8 cellular contexts compared by ENCODE assay signal in the genomic region with DNA sequence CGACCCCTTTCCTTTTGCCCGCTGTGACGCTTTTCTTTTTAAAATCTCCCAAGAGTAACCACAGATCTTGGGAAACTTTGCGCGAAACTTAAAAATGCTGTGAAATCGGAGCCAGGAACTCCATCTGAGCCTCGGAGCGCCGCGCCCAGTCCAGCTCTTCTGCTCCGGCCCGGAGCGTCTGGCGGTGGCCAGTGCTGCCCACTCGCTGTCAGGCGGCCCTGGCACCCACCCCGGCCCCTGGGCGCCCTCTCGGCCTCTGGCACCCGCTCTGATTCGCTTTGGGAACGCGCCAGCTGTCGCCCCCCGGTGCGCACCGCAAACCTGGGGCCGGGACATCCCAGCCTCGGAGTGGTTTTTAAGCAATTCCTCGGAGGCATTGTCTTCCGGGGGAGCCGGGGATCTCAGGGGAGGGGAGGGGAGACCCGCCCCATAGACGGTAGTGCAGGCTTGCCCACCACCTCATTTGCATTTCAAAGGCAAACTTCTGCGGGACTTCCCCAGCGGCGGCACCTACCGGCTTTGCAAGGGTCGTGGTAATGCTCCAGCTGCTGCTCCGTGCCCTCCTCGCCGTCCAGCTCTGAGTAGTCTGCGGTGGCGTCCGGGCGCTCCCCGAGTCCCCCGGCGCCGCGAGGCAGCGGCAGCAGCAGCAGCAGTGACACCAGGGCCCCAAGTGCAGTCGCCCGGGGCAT. TPM values are rescaled to one million over a fixed set of nuclear protein-coding genes. Genes with fewer than 3 reads are reported as not detected.
DNase-seq lines count a peak whose midpoint lies in the region; ATAC-seq and TF ChIP-seq lines count a peak whose summit lies in the region.

No MANE protein-coding gene starts in this region.

- H3K9me3 Mint-ChIP-seq in activated CD4-positive, alpha-beta memory T cell treated with anti-CD3 and anti-CD28 coated beads, Interleukin-2, amount 10 ng/mL, durations not matched to agents 7 days and 5 days, result no peaks in the 10 kb centered on the region

- peak; percentile 36 for DNase-seq in activated CD8-positive, alpha-beta memory T cell treated with anti-CD3 and anti-CD28 coated beads, Interleukin-2, amount 50 U/mL, for 4 hours
- DNase-seq in activated CD8-positive, alpha-beta memory T cell treated with anti-CD3 and anti-CD28 coated beads, Interleukin-2, amount 50 U/mL, for 48 hours, result no peak
- no peak for DNase-seq in activated CD4-positive, alpha-beta memory T cell treated with anti-CD3 and anti-CD28 coated beads, Interleukin-2, amount 10 ng/mL, durations not matched to agents 7 days and 5 days
- peak; percentile 22 for DNase-seq in fibroblast of pulmonary artery (ENCODE audit: low read depth)
- DNase-seq in omental fat pad (ENCODE audit: low spot score), result no peak
- DNase-seq in KBM-7, result no peak

- H3K36me3 Mint-ChIP-seq in activated CD4-positive, alpha-beta memory T cell treated with anti-CD3 and anti-CD28 coated beads, Interleukin-2, amount 10 ng/mL, durations not matched to agents 7 days and 5 days (ENCODE audit: low read depth), result no peaks in the 10 kb centered on the region

- no peak for TF ChIP-seq CTCF in fibroblast of pulmonary artery (IDR thresholded peaks at IDR 0.05; ENCODE audit: low read length, missing control alignments)
- no peak for TF ChIP-seq CTCF in omental fat pad (IDR thresholded peaks at IDR 0.05)

- CTCF ChIA-PET in activated CD4-positive, alpha-beta memory T cell treated with anti-CD3 and anti-CD28 coated beads, Interleukin-2, amount 10 ng/mL, durations not matched to agents 7 days and 5 days (lab: Charles Lee), result interaction anchor here (1.0 to 2.9 kb wide), 13 partner anchors 9 to 525 kb away, joined by 3 to 13 read pairs (median 4); no protein-coding TSS in a partner anchor

- in situ Hi-C loops in KBM-7 (cut with MboI; ENCODE audit: low pct_unique_long_range_greater_than_20kb, low sequenced_read_pairs), result no loop called here

- peak overlapping the region; percentile 53 for H3K4me3 ChIP-seq in fibroblast of pulmonary artery (replicated peaks; ENCODE audit: low read depth, low read length)

- peaks cover 46% of the 10 kb centered on the region for H3K27me3 Mint-ChIP-seq in activated CD4-positive, alpha-beta memory T cell treated with anti-CD3 and anti-CD28 coated beads, Interleukin-2, amount 10 ng/mL, durations not matched to agents 7 days and 5 days

- H3K4me3 Mint-ChIP-seq in activated CD4-positive, alpha-beta memory T cell treated with anti-CD3 and anti-CD28 coated beads, Interleukin-2, amount 10 ng/mL, durations not matched to agents 7 days and 5 days, result peak overlapping the region; percentile 49

- H3K27ac Mint-ChIP-seq in activated CD4-positive, alpha-beta memory T cell treated with anti-CD3 and anti-CD28 coated beads, Interleukin-2, amount 10 ng/mL, durations not matched to agents 7 days and 5 days, result no peak overlapping the region

- ATAC-seq in HG03066 (IDR thresholded peaks at IDR 0.05; ENCODE audit: low read depth, unreplicated experiment) (peak; percentile 34), omental fat pad (ENCODE audit: low FRiP score) (peak; percentile 6), HG02884 (IDR thresholded peaks at IDR 0.05; ENCODE audit: unreplicated experiment) (no peak)

- POLR2A ChIA-PET in activated CD4-positive, alpha-beta memory T cell treated with anti-CD3 and anti-CD28 coated beads, Interleukin-2, amount 10 ng/mL, durations not matched to agents 7 days and 5 days (lab: Charles Lee), result interaction anchor here (0.9 kb wide), 1 partner anchor 9 kb away, joined by 3 read pairs; no protein-coding TSS in a partner anchor

- peaks cover 12% of the 10 kb centered on the region for H3K4me1 Mint-ChIP-seq in activated CD4-positive, alpha-beta memory T cell treated with anti-CD3 and anti-CD28 coated beads, Interleukin-2, amount 10 ng/mL, durations not matched to agents 7 days and 5 days

RNA-seq across cellular contexts. Expression of gene TLL2, which starts 0.6 kb away (rescaled TPM):
- total RNA-seq in activated CD4-positive, alpha-beta memory T cell treated with anti-CD3 and anti-CD28 coated beads, Interleukin-2, amount 10 ng/mL, durations not matched to agents 7 days and 5 days, result not detected
- under 1 TPM in 1 of 4 donors, not detected in 3; 0.16 TPM for total RNA-seq in omental fat pad

Comparison
In these comparisons a context has a peak if more than half of its experiments do, and no peak if none do; other contexts are left out.
1. DNase-seq: peak in activated CD8-positive, alpha-beta memory T cell treated with anti-CD3 and anti-CD28 coated beads, Interleukin-2, amount 50 U/mL, for 4 hours (single experiment) and fibroblast of pulmonary artery (single experiment); none in activated CD8-positive, alpha-beta memory T cell treated with anti-CD3 and anti-CD28 coated beads, Interleukin-2, amount 50 U/mL, for 48 hours (single experiment), activated CD4-positive, alpha-beta memory T cell treated with anti-CD3 and anti-CD28 coated beads, Interleukin-2, amount 10 ng/mL, durations not matched to agents 7 days and 5 days (single experiment), omental fat pad (single experiment) and KBM-7 (single experiment).